Comparison of ENCODE assay signal across 24 cellular contexts in the genomic region with DNA sequence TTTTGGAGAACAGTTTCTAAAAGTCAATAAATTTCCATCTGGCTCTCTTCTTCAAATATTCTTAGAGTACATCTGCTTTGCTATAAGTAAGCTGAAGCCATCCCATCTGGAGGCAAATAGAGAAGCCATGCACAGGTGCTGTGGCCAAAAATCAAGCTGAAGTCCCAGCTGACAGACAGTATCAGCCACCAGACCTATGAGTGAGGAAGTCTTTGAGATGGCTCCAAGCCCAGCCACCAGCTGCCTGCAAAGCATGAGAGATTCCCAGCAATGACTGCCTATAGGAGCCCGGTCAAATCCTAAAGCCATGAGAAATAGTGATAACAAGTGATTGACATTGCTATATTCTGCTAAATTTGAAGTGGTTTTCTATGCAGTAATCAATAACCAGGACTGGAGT. TPM values are rescaled to one million over a fixed set of nuclear protein-coding genes. Genes with fewer than 3 reads are reported as not detected.
"Had no signal": no experiment of that assay in that cellular context is flagged by ENCODE, and none has a peak within 500 bp of the region (broad histone marks: within the 10 kb centered on the region; RNA-seq: fewer than 3 reads in every experiment).

No MANE protein-coding gene starts in this region.

- FAIRE-seq: HepG2 had no signal

- H3K27ac ChIP-seq: SJCRH30 had no signal

- H3K27me3 ChIP-seq: MG63 had no signal

- DNase-seq: IMR-90, Karpas-422, KG1, MG63, NCI-H1092, NCI-H1105 treated with DMSO at 0.1 percent for 48 hours, NCI-H1417 treated with DMSO at 0.1 percent for 48 hours, NCI-H146, NCI-H1694 treated with DMSO at 0.1 percent for 48 hours, NCI-H1930, NCI-H2081, NCI-H2107, NCI-H226, NCI-H510A, NCI-H526 treated with DMSO at 0.1 percent for 48 hours, NCI-H774, SHP77 treated with DMSO at 0.1 percent for 48 hours, SJCRH30, T-helper 1 cell had no signal

- ATAC-seq: HepG2, Panc1, Right ventricle myocardium inferior, SK-N-SH treated with all-trans-retinoic acid at 6 μM for 48 hours had no signal

- H3K9me3 ChIP-seq: MG63 had no signal

- H3K36me3 ChIP-seq: MG63, SJCRH30 had no signal

- H3K4me3 ChIP-seq: MG63, SJCRH30 had no signal

- H3K4me1 ChIP-seq: SJCRH30 had no signal

RNA-seq across cellular contexts. Expression of a gene that starts 21.8 kb away (rescaled TPM):
- total RNA-seq: HepG2, HT1080, IMR-90, Right ventricle myocardium inferior, SJCRH30 had no signal
- polyA plus RNA-seq: HepG2, IMR-90 had no signal
